ENCODE assay signal across 8 cellular contexts in the genomic region with DNA sequence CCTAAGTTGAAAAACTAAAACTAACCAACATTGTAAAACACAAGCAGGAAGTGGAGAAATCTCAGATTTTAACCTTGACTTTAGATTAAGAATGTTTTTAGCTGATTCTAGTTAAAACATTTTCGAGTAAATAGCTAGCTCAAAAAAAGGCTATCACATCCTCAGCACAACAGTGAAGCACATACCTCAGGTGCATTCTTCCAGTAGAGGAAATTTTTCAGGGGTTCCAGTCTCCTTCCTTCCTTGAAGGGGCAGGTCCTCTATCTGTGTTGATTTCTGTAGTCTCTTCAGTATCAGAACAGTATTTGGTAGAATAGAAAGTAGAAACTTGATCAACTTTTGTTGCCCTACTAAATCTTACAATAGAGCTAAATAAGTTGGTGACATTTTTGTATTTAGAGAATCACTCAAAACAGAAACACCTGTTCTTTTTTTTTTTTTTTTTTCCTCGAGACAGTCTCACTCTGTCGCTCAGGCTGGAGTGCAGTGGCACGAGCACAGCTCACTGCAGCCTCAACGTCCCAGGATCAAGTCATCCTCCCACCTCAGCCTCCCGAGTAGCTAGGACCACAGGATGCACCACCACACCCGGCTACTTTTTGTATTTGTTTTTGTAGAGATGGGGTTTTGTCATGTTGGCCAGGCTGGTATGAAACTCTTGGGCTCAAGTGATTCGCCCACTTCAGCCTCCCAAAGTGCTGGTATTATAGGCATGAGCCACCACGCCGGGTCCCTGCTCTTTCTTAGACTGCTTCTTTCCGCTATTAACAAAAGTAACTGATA. TPM values are rescaled to one million over a fixed set of nuclear protein-coding genes. Genes with fewer than 3 reads are reported as not detected.
A peak's percentile ranks its signal among the peaks of the same experiment; 100 is the strongest.
DNase-seq lines count a peak whose midpoint lies in the region; ATAC-seq and TF ChIP-seq lines count a peak whose summit lies in the region.

No MANE protein-coding gene starts in this region.

- no peaks in the 10 kb centered on the region for H3K36me3 ChIP-seq in left ventricle myocardium inferior
- H3K36me3 ChIP-seq in right atrium auricular region, result no peaks in the 10 kb centered on the region
- no peaks in the 10 kb centered on the region for H3K36me3 ChIP-seq in tibial nerve

- WGBS in tibial nerve, 2 donors, result 90% methylated on average over 11 of the region's 11 CpGs

- no peaks in the 10 kb centered on the region for H3K9me3 Mint-ChIP-seq in activated T-cell treated with anti-CD3 and anti-CD28 coated beads, Interleukin-2, amount 50 U/mL, for 4 hours

- H3K4me3 Mint-ChIP-seq in activated T-cell treated with anti-CD3 and anti-CD28 coated beads, Interleukin-2, amount 50 U/mL, for 4 hours, result peak overlapping the region; percentile 82

- ATAC-seq in HG03025 (IDR thresholded peaks at IDR 0.05; ENCODE audit: low FRiP score, unreplicated experiment), result peak; percentile 39
- peak; percentile 12 to 32 for ATAC-seq in activated T-cell treated with anti-CD3 and anti-CD28 coated beads, Interleukin-2, amount 50 U/mL, for 4 hours
- ATAC-seq in GM19397 (IDR thresholded peaks at IDR 0.05; ENCODE audit: unreplicated experiment), result no peak

- H3K27me3 ChIP-seq in left ventricle myocardium inferior (ENCODE audit: low read depth), result no peaks in the 10 kb centered on the region
- H3K27me3 ChIP-seq in right atrium auricular region, result no peaks in the 10 kb centered on the region
- H3K27me3 ChIP-seq in tibial nerve, result no peaks in the 10 kb centered on the region

- DNase-seq in left ventricle myocardium inferior, result no peak
- no peak for DNase-seq in right atrium auricular region (ENCODE audit: low spot score)
- no peak for DNase-seq in activated T-cell treated with anti-CD3 and anti-CD28 coated beads, Interleukin-2, amount 50 U/mL, for 4 hours
- no peak for DNase-seq in tibial nerve (ENCODE audit: low spot score in 2 of 2)
- DNase-seq in NAMALWA (ENCODE audit: low spot score), result no peak
- no peak for DNase-seq in DMS153 (lab: John Stamatoyannopoulos, UW)

- TF ChIP-seq POLR2A in tibial nerve (IDR thresholded peaks at IDR 0.05), result no peak

- H3K4me1 Mint-ChIP-seq in activated T-cell treated with anti-CD3 and anti-CD28 coated beads, Interleukin-2, amount 50 U/mL, for 4 hours (ENCODE audit: low read depth), result peaks cover 71% of the 10 kb centered on the region

- H3K36me3 Mint-ChIP-seq in activated T-cell treated with anti-CD3 and anti-CD28 coated beads, Interleukin-2, amount 50 U/mL, for 4 hours (ENCODE audit: insufficient read depth), result no peaks in the 10 kb centered on the region

- H3K27ac ChIP-seq in left ventricle myocardium inferior (replicated peaks), result peak overlapping the region; percentile 44
- no peak overlapping the region for H3K27ac ChIP-seq in right atrium auricular region
- H3K27ac ChIP-seq in tibial nerve, result peak overlapping the region in 3 of 4 donors; percentile 70 to 79 (median 77)

- TF ChIP-seq EP300 in tibial nerve (IDR thresholded peaks at IDR 0.05), result no peak

- intact Hi-C loops in left ventricle myocardium inferior (cut with micrococcal nuclease), result no loop called here

- peak overlapping the region; percentile 2 for H3K4me3 ChIP-seq in left ventricle myocardium inferior
- H3K4me3 ChIP-seq in right atrium auricular region, result no peak overlapping the region
- peak overlapping the region in 1 of 4 donors; percentile 17 for H3K4me3 ChIP-seq in tibial nerve

- TF ChIP-seq CTCF in left ventricle myocardium inferior (IDR thresholded peaks at IDR 0.05; ENCODE audit: borderline replicate concordance) (no peak), right atrium auricular region (IDR thresholded peaks at IDR 0.05) (no peak), tibial nerve (IDR thresholded peaks at IDR 0.05) (no peak)

- H3K4me1 ChIP-seq in left ventricle myocardium inferior (no peaks in the 10 kb centered on the region), right atrium auricular region (no peaks in the 10 kb centered on the region), tibial nerve (peaks cover 0 to 15% (median 0%) of the 10 kb centered on the region in 4 donors)

- no peaks in the 10 kb centered on the region for H3K27me3 Mint-ChIP-seq in activated T-cell treated with anti-CD3 and anti-CD28 coated beads, Interleukin-2, amount 50 U/mL, for 4 hours (ENCODE audit: low read depth)

- no peaks in the 10 kb centered on the region for H3K9me3 ChIP-seq in left ventricle myocardium inferior (replicated peaks)
- H3K9me3 ChIP-seq in right atrium auricular region, result no peaks in the 10 kb centered on the region
- no peaks in the 10 kb centered on the region for H3K9me3 ChIP-seq in tibial nerve

RNA-seq across cellular contexts. Expression of a gene that starts 6.9 kb away (rescaled TPM):
- total RNA-seq in left ventricle myocardium inferior (16.3 TPM), right atrium auricular region (10 to 100 TPM; 10.1 to 13.7 TPM), tibial nerve (10 to 100 TPM in 3 of 4 donors, 1 to 10 TPM in 1; 8.6 to 36.5 (median 15.5) TPM)
- total RNA-seq in activated T-cell treated with anti-CD3 and anti-CD28 coated beads, Interleukin-2, amount 50 U/mL, for 4 hours, result 1 to 10 TPM; 2.3 to 3.4 (median 2.7) TPM

Comparison
In these comparisons a context has a peak if more than half of its experiments do, and no peak if none do; other contexts are left out.
1. H3K27ac ChIP-seq: peak in left ventricle myocardium inferior (single experiment) and tibial nerve (3 of 4); none in right atrium auricular region (0 of 2).